In the genomic region with DNA sequence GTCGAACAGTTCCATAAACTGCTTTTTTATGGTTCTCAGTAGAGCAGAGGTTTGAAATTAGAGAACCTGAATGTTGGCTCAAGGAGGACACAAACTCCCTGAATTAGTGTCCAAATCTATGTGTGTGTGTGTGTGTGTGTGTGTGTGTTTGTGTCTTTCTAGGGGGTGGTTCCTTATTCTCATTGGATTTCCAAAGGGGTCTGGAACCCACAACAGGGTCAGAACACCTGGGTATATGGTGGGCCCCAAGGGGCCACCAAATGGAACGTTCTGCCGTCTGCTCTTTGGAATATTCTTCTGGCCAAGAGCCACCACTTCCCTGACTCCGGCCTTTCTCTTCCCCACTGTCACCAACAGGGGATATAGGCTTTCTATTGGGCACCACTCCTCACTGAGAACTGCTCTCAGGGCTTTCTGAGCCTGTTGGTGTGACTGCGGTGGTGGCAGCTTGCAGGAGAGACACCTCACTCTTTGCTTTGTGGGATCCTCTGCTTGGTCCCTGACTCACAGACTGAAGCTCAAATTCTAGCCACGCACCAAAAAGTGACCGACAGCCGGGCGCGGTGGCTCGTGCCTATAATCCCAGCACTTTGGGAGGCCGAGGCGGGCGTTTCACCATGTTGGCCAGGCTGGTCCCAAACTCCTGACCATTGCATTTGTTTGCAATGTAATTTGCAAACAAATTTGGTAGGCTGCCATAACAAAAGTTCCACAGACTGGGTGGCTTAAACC, we compare ENCODE assay signal across 18 cellular contexts. TPM values are rescaled to one million over a fixed set of nuclear protein-coding genes. Genes with fewer than 3 reads are reported as not detected.
A peak's percentile ranks its signal among the peaks of the same experiment; 100 is the strongest.
DNase-seq lines count a peak whose midpoint lies in the region; ATAC-seq, FAIRE-seq and TF ChIP-seq lines count a peak whose summit lies in the region.
"Had no signal": no experiment of that assay in that cellular context is flagged by ENCODE, and none has a peak within 500 bp of the region (broad histone marks: within the 10 kb centered on the region; RNA-seq: fewer than 3 reads in every experiment).

No MANE protein-coding gene starts in this region.

- no peaks in the 10 kb centered on the region for H3K36me3 ChIP-seq in H1 (ENCODE audit: control insufficient read depth in 2 of 4, insufficient read depth in 4 of 4, low read length in 3 of 4)
- no peaks in the 10 kb centered on the region for H3K36me3 ChIP-seq in upper lobe of left lung
- H3K36me3 ChIP-seq: gastrocnemius medialis, left lung had no signal

- H3K23ac ChIP-seq in H1 (ENCODE audit: insufficient read length), result no peak overlapping the region

- FAIRE-seq in H1 (lab: Jason Lieb, UNC), result no peak
- FAIRE-seq: A204.1 had no signal

- H3K27me3 ChIP-seq in H1 (replicated peaks in 1 of 4; ENCODE audit: control insufficient read depth in 3 of 4, extremely low read depth in 1 of 4, insufficient read depth in 3 of 4, low read length in 3 of 4) (no peaks in the 10 kb centered on the region; a peak in 1 of 7 replicates), upper lobe of left lung (no peaks in the 10 kb centered on the region)
- H3K27me3 ChIP-seq: gastrocnemius medialis, left lung, testis had no signal

- no peaks in the 10 kb centered on the region for H4K20me1 ChIP-seq in H1 (replicated peaks in 1 of 2; ENCODE audit: control insufficient read depth in 1 of 2, insufficient read depth in 2 of 2, low read length in 2 of 2)

- no peak overlapping the region for H3K4ac ChIP-seq in H1 (replicated peaks; ENCODE audit: insufficient read length, low read depth, low read length)

- DNase-seq in SHP77 (lab: John Stamatoyannopoulos, UW), result peak; percentile 7 to 33
- DNase-seq in SHP77 treated with DMSO at 0.1 percent for 48 hours (lab: John Stamatoyannopoulos, UW), result no peak
- no peak for DNase-seq in H1 (ENCODE audit: low read depth in 1 of 2, low spot score in 2 of 2)
- peak in 1 of 2 donors; percentile 47 for DNase-seq in upper lobe of left lung
- DNase-seq in OCI-M1 (lab: John Stamatoyannopoulos, UW), result no peak
- no peak for DNase-seq in NCI-H774 (lab: John Stamatoyannopoulos, UW)
- DNase-seq: activated CD4-positive, alpha-beta T cell treated with anti-CD3 and anti-CD28 coated beads for 1 hour; C1 segment of cervical spinal cord; dermis blood vessel endothelial cell; gastrocnemius medialis; left lung; Right ventricle myocardium superior; T-helper 17 cell; testis had no signal

- no peak overlapping the region for H3K4me2 ChIP-seq in H1 (ENCODE audit: insufficient read depth in 1 of 2, low read depth in 2 of 2, low read length in 2 of 2)

- peak overlapping the region in 2 of 3 experiments; percentile 1 to 67 for H3K27ac Mint-ChIP-seq in nephron
- H3K27ac Mint-ChIP-seq: T-helper 17 cell had no signal

- H4K8ac ChIP-seq in H1 (ENCODE audit: extremely low read depth, insufficient read depth, low read length), result no peak overlapping the region

- WGBS in H1 (ENCODE audit: extremely low coverage in 1 of 2, insufficient coverage in 1 of 2, insufficient read length in 1 of 2, insufficient replicate concordance in 2 of 2, low coverage in 1 of 2, low lambda C conversion rate in 2 of 2, missing lambda C conversion rate in 1 of 2), 2 experiments, result 88% methylated on average over 14 of the region's 14 CpGs; no CpG with 5 or more reads in 1 of the 2 experiments
- WGBS in upper lobe of left lung, 2 donors, result 84 to 87% methylated on average over 14 of the region's 14 CpGs

- H3K4me1 Mint-ChIP-seq in nephron, result peaks cover 22% of the 10 kb centered on the region

- H2BK20ac ChIP-seq in H1 (ENCODE audit: low read length), result no peak overlapping the region

- TF ChIP-seq EP300 in H1 (IDR thresholded peaks at IDR 0.05; ENCODE audit: borderline replicate concordance in 1 of 2, low read depth in 2 of 2, low read length in 2 of 2), result no peak
- TF ChIP-seq EP300 in upper lobe of left lung (IDR thresholded peaks at IDR 0.05), result no peak

- H3K56ac ChIP-seq in H1 (replicated peaks; ENCODE audit: insufficient read length, low read depth, low read length), result no peak overlapping the region

- CTCF ChIA-PET in H1 (lab: Charles Lee; ENCODE audit: partially characterized antibody), result interaction anchor here (0.9 to 12.3 kb wide), 9 partner anchors 9 to 75 kb away, joined by 3 to 115 read pairs (median 4); no protein-coding TSS in a partner anchor

- H3K27ac ChIP-seq in H1 (ENCODE audit: low read depth, low read length) (no peak overlapping the region), upper lobe of left lung (peak overlapping the region in 3 of 4 donors; percentile 2 to 50 (median 7))
- H3K27ac ChIP-seq: epithelial cell of prostate, gastrocnemius medialis, left lung, testis had no signal

- H3K23me2 ChIP-seq in H1 (ENCODE audit: low read depth, low read length), result peaks cover 3% of the 10 kb centered on the region; the same call in 1 of the 2 replicates

- no peak overlapping the region for H3K9ac ChIP-seq in H1 (replicated peaks in 1 of 4; ENCODE audit: extremely low read depth in 1 of 4, low read depth in 3 of 4, low read length in 3 of 4)

- no peak overlapping the region for H2AK5ac ChIP-seq in H1 (ENCODE audit: low read depth, low read length)

- no peaks in the 10 kb centered on the region for H3K79me2 ChIP-seq in H1 (ENCODE audit: control insufficient read depth in 1 of 2, insufficient read depth in 2 of 2, low read length in 2 of 2)

- ATAC-seq in upper lobe of left lung (ENCODE audit: low FRiP score in 2 of 2), result no peak
- ATAC-seq in GM19328 (IDR thresholded peaks at IDR 0.05; ENCODE audit: unreplicated experiment), result no peak
- ATAC-seq: gastrocnemius medialis, T-helper 17 cell had no signal

- H4K5ac ChIP-seq in H1 (ENCODE audit: insufficient read length, low read depth, low read length), result no peak overlapping the region

- H2BK15ac ChIP-seq in H1 (ENCODE audit: low read length), result no peak overlapping the region

- no peak overlapping the region for H2BK120ac ChIP-seq in H1 (replicated peaks; ENCODE audit: low read depth, low read length)

- no peak for TF ChIP-seq CTCF in H1 (IDR thresholded peaks at IDR 0.05; ENCODE audit: control extremely low read depth in 1 of 3, insufficient read depth in 1 of 3, low read depth in 1 of 3, low read length in 3 of 3)
- no peak for TF ChIP-seq CTCF in nephron (IDR thresholded peaks at IDR 0.05; ENCODE audit: unreplicated experiment in 3 of 3)
- no peak for TF ChIP-seq CTCF in upper lobe of left lung (IDR thresholded peaks at IDR 0.05)

- H3K9me3 ChIP-seq in H1 (ENCODE audit: insufficient read depth in 2 of 2, low read depth in 1 of 2, low read length in 1 of 2) (no peaks in the 10 kb centered on the region), upper lobe of left lung (no peaks in the 10 kb centered on the region)
- H3K9me3 ChIP-seq: gastrocnemius medialis, left lung, testis had no signal

- TF ChIP-seq POLR2A in H1 (IDR thresholded peaks at IDR 0.05; ENCODE audit: control extremely low read depth in 1 of 2, low read depth in 2 of 2, low read length in 2 of 2), result no peak
- TF ChIP-seq POLR2A in upper lobe of left lung (IDR thresholded peaks at IDR 0.05), result no peak

- H2BK12ac ChIP-seq in H1 (ENCODE audit: low read depth, low read length), result no peak overlapping the region

- no peak overlapping the region for H2BK5ac ChIP-seq in H1 (ENCODE audit: low read depth, low read length)

- no peak overlapping the region; the same call in 1 of the 2 replicates for H3K18ac ChIP-seq in H1 (ENCODE audit: extremely low read depth, low read length)

- no peaks in the 10 kb centered on the region for H3K79me1 ChIP-seq in H1 (ENCODE audit: low read depth, low read length)

- H3K4me1 ChIP-seq in H1 (replicated peaks in 1 of 4; ENCODE audit: control insufficient read depth in 3 of 4, insufficient read depth in 4 of 4, low read length in 3 of 4) (peaks cover 5 to 10% (median 6%) of the 10 kb centered on the region in 4 experiments), upper lobe of left lung (peaks cover 5 to 10% (median 8%) of the 10 kb centered on the region in 4 donors)
- H3K4me1 ChIP-seq: testis had no signal

- no peaks in the 10 kb centered on the region for H3K36me3 Mint-ChIP-seq in nephron (ENCODE audit: low read depth)

- no peak overlapping the region for H3K14ac ChIP-seq in H1 (ENCODE audit: insufficient read length)

- peaks cover 3% of the 10 kb centered on the region for H3K27me3 Mint-ChIP-seq in nephron (ENCODE audit: low read depth)
- H3K27me3 Mint-ChIP-seq: T-helper 17 cell had no signal

- POLR2A ChIA-PET in H1 (lab: Charles Lee; ENCODE audit: partially characterized antibody), result interaction anchor here (0.9 to 1.8 kb wide), 3 partner anchors 8 to 148 kb away, joined by 3 to 5 read pairs (median 3); no protein-coding TSS in a partner anchor

- peak overlapping the region; percentile 7; the same call in 1 of the 2 replicates for H2AFZ ChIP-seq in H1 (ENCODE audit: low read length)

- no peaks in the 10 kb centered on the region for H3K9me3 Mint-ChIP-seq in nephron

- no peak for TF ChIP-seq RAD21 in H1 (IDR thresholded peaks at IDR 0.05 in 1 of 2, conservative IDR thresholded peaks at IDR 0.05 in 1 of 2; ENCODE audit: low read depth in 2 of 2, low read length in 2 of 2)

- H3K4me3 ChIP-seq in H1 (ENCODE audit: extremely low read depth in 1 of 4, insufficient read depth in 2 of 4, low read depth in 3 of 4, low read length in 4 of 4) (no peak overlapping the region), upper lobe of left lung (no peak overlapping the region)
- H3K4me3 ChIP-seq: gastrocnemius medialis, left lung, testis had no signal

- H3K4me3 Mint-ChIP-seq in nephron, result no peak overlapping the region
- H3K4me3 Mint-ChIP-seq: T-helper 17 cell had no signal

- H4K91ac ChIP-seq in H1 (replicated peaks; ENCODE audit: insufficient read length, low read length), result no peak overlapping the region

RNA-seq across cellular contexts. Expression of a gene that starts 47.5 kb away (rescaled TPM):
- 64.2 and 64.6 TPM in 2 replicates for total RNA-seq in H1 (2021; fragmentation: NEBNext Ultra II Directional; extraction: Animal tissue kit (Norgen Biotek cat#: 25700))
- 79.7 and 84.6 TPM in 2 replicates for polyA plus RNA-seq in H1 (2011; rRNA removed)
- polyA plus RNA-seq in H1 (2011; cell fraction: cytosol; rRNA removed), result 83.6 TPM
- 83.9 TPM for polyA plus RNA-seq in H1 (2011; cell fraction: nucleus; rRNA removed)
- polyA plus RNA-seq in H1 (2012, experiment 1 of 2), result 57.0 to 99.4 TPM (median 81.5 TPM) in 4 replicates
- 63.6 TPM for polyA plus RNA-seq in H1 (2012, experiment 2 of 2)
- polyA plus RNA-seq in H1 (2013, experiment 1 of 2), result 43.8 TPM
- 40.8 TPM for polyA plus RNA-seq in H1 (2013, experiment 2 of 2)
- 67.3 and 74.7 TPM in 2 replicates for polyA minus RNA-seq in H1 (2011; rRNA and poly(A)+ RNA removed)
- polyA minus RNA-seq in H1 (2011; cell fraction: cytosol; rRNA and poly(A)+ RNA removed), result 43.6 TPM
- polyA minus RNA-seq in H1 (2011; cell fraction: nucleus; rRNA and poly(A)+ RNA removed), result 18.6 TPM
- 10 to 100 TPM; 41.5 to 72.1 (median 48.7) TPM for total RNA-seq in upper lobe of left lung

RNA-seq across cellular contexts. Expression of a gene that starts 51.4 kb away (rescaled TPM):
- 42.7 and 43.6 TPM in 2 replicates for total RNA-seq in H1 (2021; fragmentation: NEBNext Ultra II Directional; extraction: Animal tissue kit (Norgen Biotek cat#: 25700))
- polyA plus RNA-seq in H1 (2011; rRNA removed), result 43.0 and 62.4 TPM in 2 replicates
- 31.1 TPM for polyA plus RNA-seq in H1 (2011; cell fraction: cytosol; rRNA removed)
- polyA plus RNA-seq in H1 (2011; cell fraction: nucleus; rRNA removed), result 103 TPM
- polyA plus RNA-seq in H1 (2012, experiment 1 of 2), result 29.8 to 49.9 TPM (median 46.1 TPM) in 4 replicates
- polyA plus RNA-seq in H1 (2012, experiment 2 of 2), result 37.6 TPM
- 71.9 TPM for polyA plus RNA-seq in H1 (2013, experiment 1 of 2)
- polyA plus RNA-seq in H1 (2013, experiment 2 of 2), result 65.7 TPM
- polyA minus RNA-seq in H1 (2011; rRNA and poly(A)+ RNA removed), result 34.0 and 63.8 TPM in 2 replicates
- polyA minus RNA-seq in H1 (2011; cell fraction: cytosol; rRNA and poly(A)+ RNA removed), result 52.3 TPM
- polyA minus RNA-seq in H1 (2011; cell fraction: nucleus; rRNA and poly(A)+ RNA removed), result 41.9 TPM
- total RNA-seq in upper lobe of left lung, result 10 to 100 TPM; 47.6 to 81.3 (median 55.9) TPM

Comparison
In these comparisons a context has a peak if more than half of its experiments do, and no peak if none do; other contexts are left out.
1. DNase-seq: peak in SHP77 (2 of 2); none in SHP77 treated with DMSO at 0.1 percent for 48 hours (single experiment), H1 (0 of 2), OCI-M1 (single experiment) and NCI-H774 (single experiment).